In the genomic region with DNA sequence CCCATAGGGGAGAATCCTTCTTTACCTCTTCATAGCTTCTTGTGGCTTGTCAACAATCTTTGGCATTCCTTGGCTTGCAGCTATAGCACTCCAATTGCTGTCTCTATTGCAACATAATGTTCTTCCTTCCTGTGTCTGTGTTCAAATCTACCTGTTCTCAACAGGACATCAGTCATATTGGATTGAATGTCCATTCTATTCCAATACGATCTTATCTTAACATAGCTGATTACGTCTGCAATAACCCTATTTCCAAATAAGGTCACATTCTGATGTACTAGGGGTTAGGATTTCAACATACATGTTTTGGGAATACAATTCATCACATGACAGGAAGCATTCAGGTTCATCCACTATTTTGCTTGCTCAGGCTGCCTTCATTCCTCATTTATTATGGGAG, we compare ENCODE assay signal across 26 cellular contexts.
"Had no signal": no experiment of that assay in that cellular context is flagged by ENCODE, and none has a peak within 500 bp of the region (broad histone marks: within the 10 kb centered on the region; RNA-seq: fewer than 3 reads in every experiment).

No MANE protein-coding gene starts in this region.

- H3K4me3 Mint-ChIP-seq: activated CD4-positive, alpha-beta memory T cell treated with anti-CD3 and anti-CD28 coated beads, Interleukin-2, amount 10 ng/mL, durations not matched to agents 7 days and 5 days; activated naive CD4-positive, alpha-beta T cell treated with anti-CD3 and anti-CD28 coated beads, Interleukin-2, amount 10 ng/mL, durations not matched to agents 7 days and 5 days; activated naive CD8-positive, alpha-beta T cell treated with anti-CD3 and anti-CD28 coated beads for 36 hours; activated T-cell treated with anti-CD3 and anti-CD28 coated beads, Interleukin-2, amount 50 U/mL, for 72 hours; T-cell had no signal

- H3K4me1 Mint-ChIP-seq: activated CD4-positive, alpha-beta memory T cell treated with anti-CD3 and anti-CD28 coated beads, Interleukin-2, amount 10 ng/mL, durations not matched to agents 7 days and 5 days; activated naive CD4-positive, alpha-beta T cell treated with anti-CD3 and anti-CD28 coated beads, Interleukin-2, amount 10 ng/mL, durations not matched to agents 7 days and 5 days; activated naive CD8-positive, alpha-beta T cell treated with anti-CD3 and anti-CD28 coated beads for 36 hours; T-cell had no signal

- DNase-seq: activated CD4-positive, alpha-beta memory T cell treated with anti-CD3 and anti-CD28 coated beads, Interleukin-2, amount 10 ng/mL, durations not matched to agents 7 days and 5 days; activated CD4-positive, alpha-beta T cell treated with anti-CD3 and anti-CD28 coated beads, Interleukin-2, amount 50 U/mL, for 1 hour; activated CD4-positive, CD25-positive, alpha-beta regulatory T cell; activated gamma-delta T cell treated with Interleukin-2 at 50 U/mL for 16 hours; activated naive CD4-positive, alpha-beta T cell treated with anti-CD3 and anti-CD28 coated beads, Interleukin-2, amount 10 ng/mL, durations not matched to agents 7 days and 5 days; activated naive CD8-positive, alpha-beta T cell treated with anti-CD3 and anti-CD28 coated beads for 36 hours; activated T-cell treated with anti-CD3 and anti-CD28 coated beads for 4 hours; activated T-cell treated with anti-CD3 and anti-CD28 coated beads, Interleukin-2, amount 50 U/mL, for 72 hours; brain microvascular endothelial cell; cerebellar nuclear complex; MM.1S; NCI-H1105; NCI-H1436; NCI-H1694 treated with DMSO at 0.1 percent for 48 hours; NCI-H2029 treated with DMSO at 0.1 percent for 48 hours; NCI-H345; NCI-H510A; NCI-H526 treated with DMSO at 0.1 percent for 48 hours; NCI-H82; T-cell; T-helper 2 cell; T1000 had no signal

- H3K36me3 ChIP-seq: brain microvascular endothelial cell had no signal

- ATAC-seq: activated T-cell treated with anti-CD3 and anti-CD28 coated beads, Interleukin-2, amount 50 U/mL, for 72 hours; Right ventricle myocardium inferior; T-cell had no signal

- H3K36me3 Mint-ChIP-seq: activated naive CD4-positive, alpha-beta T cell treated with anti-CD3 and anti-CD28 coated beads, Interleukin-2, amount 10 ng/mL, durations not matched to agents 7 days and 5 days; activated naive CD8-positive, alpha-beta T cell treated with anti-CD3 and anti-CD28 coated beads for 36 hours; T-cell had no signal

- H3K9me3 Mint-ChIP-seq: activated CD4-positive, alpha-beta memory T cell treated with anti-CD3 and anti-CD28 coated beads, Interleukin-2, amount 10 ng/mL, durations not matched to agents 7 days and 5 days; activated naive CD4-positive, alpha-beta T cell treated with anti-CD3 and anti-CD28 coated beads, Interleukin-2, amount 10 ng/mL, durations not matched to agents 7 days and 5 days; activated naive CD8-positive, alpha-beta T cell treated with anti-CD3 and anti-CD28 coated beads for 36 hours; activated T-cell treated with anti-CD3 and anti-CD28 coated beads, Interleukin-2, amount 50 U/mL, for 72 hours; activated T-helper 2 cell treated with anti-CD3 and anti-CD28 coated beads, Interferon-gamma antibody, Interleukin-2, Interleukin-4, amounts not matched to agents 10 μg/mL and 5 μg/mL and 100 μg/mL, durations not matched to agents 14 hours and 24 hours and 36 hours; T-cell had no signal

- H3K27me3 ChIP-seq: brain microvascular endothelial cell had no signal

- H3K4me3 ChIP-seq: SK-N-MC had no signal

- H3K27me3 Mint-ChIP-seq: activated CD4-positive, alpha-beta memory T cell treated with anti-CD3 and anti-CD28 coated beads, Interleukin-2, amount 10 ng/mL, durations not matched to agents 7 days and 5 days; activated naive CD4-positive, alpha-beta T cell treated with anti-CD3 and anti-CD28 coated beads, Interleukin-2, amount 10 ng/mL, durations not matched to agents 7 days and 5 days had no signal

- H3K27ac ChIP-seq: brain microvascular endothelial cell, VCaP had no signal
